ENCODE assay signal across 15 cellular contexts in genomic region chr13:111790621-111791020, GRCh38.
"Had no signal": no experiment of that assay in that cellular context is flagged by ENCODE, and none has a peak within 500 bp of the region (broad histone marks: within the 10 kb centered on the region; RNA-seq: fewer than 3 reads in every experiment).

No MANE protein-coding gene starts in this region.

- H3K36me3 ChIP-seq: sigmoid colon had no signal

- H3K27me3 ChIP-seq: sigmoid colon, testis had no signal

- H3K4me1 ChIP-seq: sigmoid colon, testis had no signal

- DNase-seq: activated CD4-positive, alpha-beta T cell treated with anti-CD3 and anti-CD28 coated beads, Interleukin-2, amount 10 ng/mL, durations not matched to agents 7 days and 5 days; activated CD8-positive, alpha-beta T cell treated with anti-CD3 and anti-CD28 coated beads, Interleukin-2, amount 10 ng/mL, durations not matched to agents 7 days and 5 days; activated gamma-delta T cell; activated naive CD4-positive, alpha-beta T cell treated with anti-CD3 and anti-CD28 coated beads, Interleukin-2, amount 50 U/mL, for 16 hours; activated naive CD8-positive, alpha-beta T cell treated with anti-CD3 and anti-CD28 coated beads, Interleukin-2, amount 50 U/mL, for 24 hours; effector memory CD8-positive, alpha-beta T cell; glutamatergic neuron; left ventricle myocardium superior; mammary epithelial cell; midbrain; sigmoid colon; stimulated activated CD4-positive, alpha-beta T cell treated with anti-CD3 and anti-CD28 coated beads, Interleukin-4, amount 100 ng/mL, for 1 hour; stimulated activated naive CD4-positive, alpha-beta T cell; testis had no signal

- H3K4me3 ChIP-seq: hepatocyte, sigmoid colon, testis had no signal

- H3K9me3 ChIP-seq: sigmoid colon, testis had no signal

- H3K27ac ChIP-seq: hepatocyte, sigmoid colon, testis had no signal
